ENCODE assay signal across 17 cellular contexts in the genomic region with DNA sequence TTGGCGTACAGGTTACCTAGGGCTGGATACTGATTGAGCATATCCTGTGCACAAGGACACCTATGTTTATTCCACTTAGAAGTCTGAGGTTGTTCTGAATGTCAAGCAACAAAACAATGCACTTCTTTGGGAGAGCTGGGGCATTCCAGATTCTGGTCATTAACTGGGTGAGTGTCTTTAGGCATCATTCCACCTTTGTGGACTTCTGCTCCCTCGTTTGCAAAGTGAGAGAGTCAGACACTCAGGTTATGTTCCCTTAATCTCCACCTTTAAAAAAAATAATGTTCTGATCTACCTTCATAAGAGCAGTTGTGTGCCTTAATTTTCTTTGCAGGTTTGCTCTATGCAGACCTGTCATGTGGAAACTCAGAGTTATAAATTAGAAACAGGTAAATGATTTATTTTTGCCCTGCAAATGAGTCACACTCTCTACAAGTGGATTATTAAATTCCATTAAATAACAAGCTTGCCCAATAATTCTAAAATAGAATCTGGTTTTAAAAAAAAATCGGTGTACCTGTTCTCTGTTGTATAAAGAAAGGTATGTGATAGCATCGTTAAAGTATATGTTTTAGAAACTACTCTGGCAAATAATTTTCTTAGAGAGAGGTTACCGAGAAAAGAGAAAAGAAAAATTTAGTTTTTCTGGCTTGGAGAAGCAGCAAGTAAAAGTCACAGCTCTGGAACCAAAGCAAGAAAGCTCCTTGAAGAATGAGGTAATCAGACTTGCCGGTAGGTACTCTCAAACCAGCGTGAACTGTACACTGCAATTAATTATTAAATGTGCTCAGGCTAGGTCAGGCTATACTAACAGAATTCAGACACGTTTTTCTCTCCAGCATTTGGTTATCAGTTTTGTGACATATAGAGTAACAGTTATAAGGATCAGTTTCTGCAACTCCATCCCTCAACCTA.
DNase-seq lines count a peak whose midpoint lies in the region; ATAC-seq and TF ChIP-seq lines count a peak whose summit lies in the region.
"Had no signal": no experiment of that assay in that cellular context is flagged by ENCODE, and none has a peak within 500 bp of the region (broad histone marks: within the 10 kb centered on the region; RNA-seq: fewer than 3 reads in every experiment).

No MANE protein-coding gene starts in this region.

- intact Hi-C loops in Calu3 (cut with micrococcal nuclease; ENCODE audit: unreplicated experiment) (loop anchor here (5.0 kb wide), 2 partner anchors 67 to 93 kb away; partner anchors contain the start of gene SORBS2), lower lobe of right lung (cut with DNase I) (no loop called here), A673 (cut with micrococcal nuclease; ENCODE audit: unreplicated experiment) (no loop called here)

- no peak overlapping the region for H3K4me3 ChIP-seq in lower lobe of right lung
- no peak overlapping the region for H3K4me3 ChIP-seq in A673 (ENCODE audit: low read depth, low read length, poor library complexity, severe bottlenecking)
- H3K4me3 ChIP-seq: K562, ovary, testis had no signal

- H3K27ac ChIP-seq in lower lobe of right lung (peak overlapping the region; percentile 44), A673 (ENCODE audit: low read depth, low read length, poor library complexity, severe bottlenecking) (no peak overlapping the region)
- H3K27ac ChIP-seq: ovary, testis had no signal

- BruUV-seq in Calu3 (replicated peaks; lab: Mats Ljungman, UMichigan) (no TSS peak), A673 (replicated peaks; lab: Mats Ljungman, UMichigan) (no TSS peak)

- no peaks in the 10 kb centered on the region for H3K9me3 Mint-ChIP-seq in Calu3 (ENCODE audit: low read depth, unreplicated experiment)
- H3K9me3 Mint-ChIP-seq: mesothelial cell of epicardium had no signal

- peak overlapping the region; percentile 45 for H3K4me3 Mint-ChIP-seq in Calu3 (ENCODE audit: low read depth, unreplicated experiment)
- H3K4me3 Mint-ChIP-seq: mesothelial cell of epicardium had no signal

- H3K9me3 ChIP-seq in lower lobe of right lung: no peaks in the 10 kb centered on the region
- no peaks in the 10 kb centered on the region for H3K9me3 ChIP-seq in A673 (ENCODE audit: low read depth, low read length, poor library complexity, severe bottlenecking)
- H3K9me3 ChIP-seq: ovary, testis had no signal

- peaks cover 64% of the 10 kb centered on the region for H3K4me1 ChIP-seq in lower lobe of right lung
- H3K4me1 ChIP-seq in A673 (ENCODE audit: insufficient read depth, low read length, poor library complexity, severe bottlenecking): peaks cover 5% of the 10 kb centered on the region

- DNase-seq in Calu3 (no peak), cerebellar cortex (ENCODE audit: low spot score) (peak; percentile 25), lower lobe of right lung (no peak), A673 (ENCODE audit: low spot score) (no peak), NCI-H2227 treated with DMSO at 0.1 percent for 48 hours (lab: John Stamatoyannopoulos, UW) (no peak), GM20000 (ENCODE audit: low spot score) (no peak)
- DNase-seq: activated CD4-positive, CD25-positive, alpha-beta regulatory T cell; activated naive CD4-positive, alpha-beta T cell treated with anti-CD3 and anti-CD28 coated beads, Interleukin-2, amount 50 U/mL, for 16 hours; hippocampal formation; NCI-H1417 treated with DMSO at 0.1 percent for 48 hours; NCI-H526; ovary; testis had no signal

- H3K27ac Mint-ChIP-seq in Calu3 (ENCODE audit: unreplicated experiment): peak overlapping the region; percentile 55
- H3K27ac Mint-ChIP-seq: mesothelial cell of epicardium had no signal

- POLR2A ChIA-PET in A673 (lab: Charles Lee; ENCODE audit: low non-redundant PET): no interaction called here

- H3K27me3 ChIP-seq in lower lobe of right lung (ENCODE audit: low read depth): no peaks in the 10 kb centered on the region
- peaks cover 14% of the 10 kb centered on the region for H3K27me3 ChIP-seq in A673 (replicated peaks; ENCODE audit: insufficient read depth, low read depth, low read length, poor library complexity)
- H3K27me3 ChIP-seq: ovary, testis had no signal

- H3K4me1 Mint-ChIP-seq in Calu3 (ENCODE audit: low read depth, unreplicated experiment): peaks cover 66% of the 10 kb centered on the region

- CTCF ChIA-PET in Calu3 (lab: Charles Lee) (interaction anchor here (0.6 to 1.6 kb wide), 5 partner anchors 9 to 319 kb away, joined by 3 to 4 read pairs (median 4); no protein-coding TSS in a partner anchor), A673 (lab: Charles Lee) (no interaction called here)

- H3K27me3 Mint-ChIP-seq in Calu3 (ENCODE audit: unreplicated experiment): no peaks in the 10 kb centered on the region

- TF ChIP-seq CTCF in Calu3 (IDR thresholded peaks at IDR 0.05; ENCODE audit: unreplicated experiment) (no peak), lower lobe of right lung (IDR thresholded peaks at IDR 0.05) (no peak), A673 (conservative IDR thresholded peaks at IDR 0.05; ENCODE audit: low read depth, low read length) (no peak), GM20000 (IDR thresholded peaks at IDR 0.05; ENCODE audit: extremely low read depth, missing control alignments) (no peak)

- ATAC-seq in GM21786 (IDR thresholded peaks at IDR 0.05; ENCODE audit: unreplicated experiment) (peak; percentile 59), lower lobe of right lung (peak; percentile 70 to 81), HG03521 (IDR thresholded peaks at IDR 0.05; ENCODE audit: unreplicated experiment) (no peak)
- ATAC-seq: K562 had no signal

- H3K36me3 ChIP-seq in lower lobe of right lung: no peaks in the 10 kb centered on the region
- H3K36me3 ChIP-seq in A673 (ENCODE audit: insufficient read depth, low read length, poor library complexity, severe bottlenecking): no peaks in the 10 kb centered on the region
- H3K36me3 ChIP-seq: ovary had no signal

- no peaks in the 10 kb centered on the region for H3K36me3 Mint-ChIP-seq in Calu3 (ENCODE audit: insufficient read depth, unreplicated experiment)
- H3K36me3 Mint-ChIP-seq: mesothelial cell of epicardium had no signal
